Comparison of ENCODE assay signal across 34 cellular contexts in the genomic region with DNA sequence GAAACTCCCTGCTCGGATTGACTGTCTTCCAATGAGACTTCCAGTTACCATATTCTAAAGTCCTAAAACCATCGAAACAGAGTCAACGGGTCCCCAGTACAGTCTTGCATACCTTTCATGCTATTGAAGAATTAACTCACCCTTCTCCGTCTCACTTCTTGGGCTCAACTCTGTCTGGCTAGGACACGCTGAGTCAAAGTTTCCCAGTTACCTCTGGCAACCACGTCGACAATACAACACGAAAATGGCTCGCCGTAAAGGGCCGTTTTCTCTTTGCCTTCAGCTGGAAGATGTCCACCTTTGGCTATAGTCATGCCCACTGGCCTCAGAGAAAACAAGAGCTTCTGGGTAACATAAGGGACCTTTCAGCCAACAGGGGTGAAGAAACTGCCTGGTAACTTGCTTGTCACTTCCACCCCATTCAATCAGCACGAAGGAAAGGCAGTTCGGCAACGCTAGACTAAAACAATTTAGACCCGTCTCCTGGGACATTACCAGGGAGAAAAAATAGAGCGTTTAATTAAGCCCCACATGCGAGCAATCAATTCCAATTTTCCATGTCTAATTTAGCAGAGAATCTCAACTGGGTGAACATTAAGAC. TPM values are rescaled to one million over a fixed set of nuclear protein-coding genes. Genes with fewer than 3 reads are reported as not detected.
"Had no signal": no experiment of that assay in that cellular context is flagged by ENCODE, and none has a peak within 500 bp of the region (broad histone marks: within the 10 kb centered on the region; RNA-seq: fewer than 3 reads in every experiment).

No MANE protein-coding gene starts in this region.

- ATAC-seq: activated T-cell treated with anti-CD3 and anti-CD28 coated beads, Interleukin-2, amount 50 U/mL, for 4 hours; left lung; naive thymus-derived CD8-positive, alpha-beta T cell; pancreas; psoas muscle; right cardiac atrium; stimulated activated effector memory CD8-positive, alpha-beta T cell treated with anti-CD3 and anti-CD28 coated beads, Interleukin-12 subunit alpha, Interleukin-12 subunit beta, amount 100 ng/mL, for 72 hours had no signal

- H3K9me3 ChIP-seq: adrenal gland, ascending aorta, left lung, neutrophil, pancreas, psoas muscle, transverse colon, uterus had no signal

- H3K9me3 Mint-ChIP-seq: activated B cell treated with CpG ODN at 0.5 μM for 24 hours; activated T-cell treated with anti-CD3 and anti-CD28 coated beads, Interleukin-2, amount 50 U/mL, for 4 hours; activated T-helper 2 cell treated with anti-CD3 and anti-CD28 coated beads, Interferon-gamma antibody, Interleukin-2, Interleukin-4, amounts not matched to agents 10 μg/mL and 5 μg/mL and 100 μg/mL, durations not matched to agents 14 hours and 24 hours and 36 hours; mesothelial cell of epicardium; naive thymus-derived CD8-positive, alpha-beta T cell; stimulated activated effector memory CD8-positive, alpha-beta T cell treated with anti-CD3 and anti-CD28 coated beads, Interleukin-12 subunit alpha, Interleukin-12 subunit beta, amount 100 ng/mL, for 72 hours; T-helper 1 cell treated with Interleukin-12 subunit alpha and Interleukin-12 subunit beta and Interleukin-4 antibody, amounts not matched to agents 30 μg/mL and 1 μg/mL, for 36 hours had no signal

- H3K36me3 Mint-ChIP-seq: activated naive CD8-positive, alpha-beta T cell; immature natural killer cell; mesothelial cell of epicardium; naive thymus-derived CD8-positive, alpha-beta T cell; stimulated activated effector memory CD8-positive, alpha-beta T cell treated with anti-CD3 and anti-CD28 coated beads, Interleukin-12 subunit alpha, Interleukin-12 subunit beta, amount 100 ng/mL, for 72 hours had no signal

- H3K36me3 ChIP-seq: adrenal gland, ascending aorta, left lung, neutrophil, pancreas, transverse colon, uterus had no signal

- H3K27me3 ChIP-seq: adrenal gland, ascending aorta, left lung, neutrophil, pancreas, transverse colon, uterus had no signal

- H3K4me1 Mint-ChIP-seq: activated B cell treated with CpG ODN at 0.5 μM for 24 hours; immature natural killer cell; naive thymus-derived CD8-positive, alpha-beta T cell; stimulated activated effector memory CD8-positive, alpha-beta T cell treated with anti-CD3 and anti-CD28 coated beads, Interleukin-12 subunit alpha, Interleukin-12 subunit beta, amount 100 ng/mL, for 72 hours had no signal

- H3K4me3 Mint-ChIP-seq: activated B cell treated with CpG ODN at 0.5 μM for 24 hours; activated naive CD8-positive, alpha-beta T cell; activated T-cell treated with anti-CD3 and anti-CD28 coated beads, Interleukin-2, amount 50 U/mL, for 4 hours; immature natural killer cell; mesothelial cell of epicardium; naive thymus-derived CD8-positive, alpha-beta T cell; stimulated activated effector memory CD8-positive, alpha-beta T cell treated with anti-CD3 and anti-CD28 coated beads, Interleukin-12 subunit alpha, Interleukin-12 subunit beta, amount 100 ng/mL, for 72 hours; T-helper 1 cell treated with Interleukin-12 subunit alpha and Interleukin-12 subunit beta and Interleukin-4 antibody, amounts not matched to agents 30 μg/mL and 1 μg/mL, for 36 hours had no signal

- H3K4me1 ChIP-seq: adrenal gland, ascending aorta, left lung, pancreas, transverse colon, uterus had no signal

- H3K4me3 ChIP-seq: adrenal gland, ascending aorta, coronary artery, left lung, pancreas, psoas muscle, transverse colon, uterus had no signal

- H3K27ac Mint-ChIP-seq: activated B cell treated with CpG ODN at 0.5 μM for 24 hours; activated naive CD8-positive, alpha-beta T cell; activated T-helper 2 cell treated with anti-CD3 and anti-CD28 coated beads, Interferon-gamma antibody, Interleukin-2, Interleukin-4, amounts not matched to agents 10 μg/mL and 5 μg/mL and 100 μg/mL, durations not matched to agents 14 hours and 24 hours and 36 hours; immature natural killer cell; mesothelial cell of epicardium; naive thymus-derived CD8-positive, alpha-beta T cell; stimulated activated effector memory CD8-positive, alpha-beta T cell treated with anti-CD3 and anti-CD28 coated beads, Interleukin-12 subunit alpha, Interleukin-12 subunit beta, amount 100 ng/mL, for 72 hours; T-helper 1 cell treated with Interleukin-12 subunit alpha and Interleukin-12 subunit beta and Interleukin-4 antibody, amounts not matched to agents 30 μg/mL and 1 μg/mL, for 36 hours had no signal

- H3K27ac ChIP-seq: adrenal gland, ascending aorta, coronary artery, epithelial cell of prostate, left lung, neutrophil, pancreas, psoas muscle, transverse colon, uterus had no signal

- FAIRE-seq: pancreas had no signal

- DNase-seq: activated B cell treated with CpG ODN at 0.5 μM for 24 hours; activated CD4-positive, alpha-beta T cell treated with anti-CD3 and anti-CD28 coated beads for 4 hours; activated CD4-positive, alpha-beta T cell treated with anti-CD3 and anti-CD28 coated beads, Interleukin-2, amount 50 U/mL, for 48 hours; activated CD8-positive, alpha-beta memory T cell treated with anti-CD3 and anti-CD28 coated beads, Interleukin-2, amount 50 U/mL, for 48 hours; activated naive CD4-positive, alpha-beta T cell; activated T-cell treated with anti-CD3 and anti-CD28 coated beads, Interleukin-2, amount 50 U/mL, for 4 hours; adrenal gland; cerebellar nuclear complex; foreskin fibroblast; immature natural killer cell; kidney glomerular epithelial cell; left lung; naive thymus-derived CD8-positive, alpha-beta T cell; psoas muscle; right cardiac atrium; stimulated activated CD4-positive, alpha-beta T cell treated with anti-CD3 and anti-CD28 coated beads, Interleukin-1b, Interleukin-23, amount 100 ng/mL, for 48 hours; T1000; transverse colon; uterus had no signal

RNA-seq across cellular contexts. Expression of a gene that starts 21.5 kb away (rescaled TPM):
- total RNA-seq: activated B cell treated with CpG ODN at 0.5 μM for 24 hours; activated CD8-positive, alpha-beta memory T cell treated with anti-CD3 and anti-CD28 coated beads for 36 hours; activated T-cell treated with anti-CD3 and anti-CD28 coated beads, Interleukin-2, amount 50 U/mL, for 4 hours; activated T-helper 2 cell treated with anti-CD3 and anti-CD28 coated beads, Interferon-gamma antibody, Interleukin-2, Interleukin-4, amounts not matched to agents 10 μg/mL and 5 μg/mL and 100 μg/mL, durations not matched to agents 14 hours and 24 hours and 36 hours; ascending aorta; glomerular endothelial cell; left lung; lung microvascular endothelial cell; mesothelial cell of epicardium; naive thymus-derived CD8-positive, alpha-beta T cell; pancreas; right cardiac atrium; skeletal muscle tissue; temporal lobe; transverse colon; uterus had no signal

RNA-seq across cellular contexts. Expression of a gene that starts 27.3 kb away (rescaled TPM):
- total RNA-seq: activated B cell treated with CpG ODN at 0.5 μM for 24 hours; activated T-helper 2 cell treated with anti-CD3 and anti-CD28 coated beads, Interferon-gamma antibody, Interleukin-2, Interleukin-4, amounts not matched to agents 10 μg/mL and 5 μg/mL and 100 μg/mL, durations not matched to agents 14 hours and 24 hours and 36 hours; ascending aorta; lung microvascular endothelial cell; mesothelial cell of epicardium; naive thymus-derived CD8-positive, alpha-beta T cell; psoas muscle; skeletal muscle tissue; temporal lobe had no signal
